8 cellular contexts compared by ENCODE assay signal in the genomic region with DNA sequence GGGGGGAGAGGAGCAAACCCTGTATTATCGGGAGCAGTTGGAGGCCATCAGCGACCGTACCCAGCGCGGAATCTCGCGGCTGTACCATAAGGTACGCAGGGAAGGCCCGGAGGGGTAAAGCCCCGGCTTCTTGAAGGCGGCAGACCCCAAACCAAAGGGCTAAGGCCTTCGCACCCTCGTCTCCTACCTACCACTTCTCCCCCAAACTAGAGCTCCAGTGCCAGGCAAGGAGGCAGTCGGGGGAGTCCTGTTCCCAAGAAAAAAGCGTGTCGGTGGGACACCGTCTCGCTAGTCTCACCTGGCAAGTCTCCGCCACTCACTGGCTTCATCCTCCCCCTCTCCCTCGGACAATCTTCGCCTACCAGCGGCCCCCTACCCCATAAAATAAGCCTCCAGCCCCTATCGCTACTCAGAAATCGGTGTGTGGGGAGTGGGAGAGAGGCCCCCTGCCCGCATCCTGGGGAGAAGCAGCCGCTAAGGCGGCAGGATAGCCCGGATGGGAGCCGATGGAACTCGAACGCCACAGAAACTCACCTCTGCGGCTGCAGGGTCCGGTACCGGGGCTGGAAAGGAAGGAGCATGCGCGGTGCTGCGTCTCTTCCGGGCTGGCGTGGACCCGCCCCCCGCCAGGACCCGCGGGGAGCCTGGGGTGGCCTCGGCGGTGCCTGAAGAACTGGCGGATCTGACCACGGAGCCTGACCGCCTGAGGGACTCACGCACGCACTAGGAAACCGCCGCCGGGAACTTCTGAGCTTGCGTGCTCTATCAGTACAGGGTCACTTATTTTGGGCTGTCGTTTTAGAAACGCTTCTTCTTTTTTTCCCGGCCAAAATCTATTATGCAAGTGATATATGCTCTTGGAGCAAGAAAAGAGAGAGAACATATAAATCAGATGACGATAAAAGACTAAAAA. TPM values are rescaled to one million over a fixed set of nuclear protein-coding genes. Genes with fewer than 3 reads are reported as not detected.
A peak's percentile ranks its signal among the peaks of the same experiment; 100 is the strongest.
DNase-seq lines count a peak whose midpoint lies in the region; ATAC-seq, FAIRE-seq and TF ChIP-seq lines count a peak whose summit lies in the region.

A gene (minus strand): TSS at position 572 of the 913 bp plus-strand sequence. CDS start 848 bp downstream, outside the sequence.

- DNase-seq in GM13976 (ENCODE audit: low spot score) (peak; percentile 99), NCI-H2081 (lab: John Stamatoyannopoulos, UW) (peak; percentile 93 to 95), T-helper 9 cell (peak; percentile 89), astrocyte (ENCODE audit: low read depth) (peak; percentile 79), right cardiac atrium (peak; percentile 95 to 98 (median 98)), pulmonary artery endothelial cell (ENCODE audit: low read depth, low spot score) (peak; percentile 67), urothelium cell line (ENCODE audit: low spot score) (peak; percentile 98)

- no peak for TF ChIP-seq CTCF in GM13976 (IDR thresholded peaks at IDR 0.05; ENCODE audit: borderline replicate concordance, control extremely low read depth, extremely low read depth, insufficient read depth, missing control alignments)
- no peak for TF ChIP-seq CTCF in astrocyte (IDR thresholded peaks at IDR 0.05; ENCODE audit: insufficient read depth, low read depth, low read length)

- H3K27me3 ChIP-seq in astrocyte (ENCODE audit: insufficient read depth, low read length) (no peaks in the 10 kb centered on the region), right cardiac atrium (ENCODE audit: control insufficient read depth, insufficient read depth) (no peaks in the 10 kb centered on the region)

- H3K9me3 ChIP-seq in astrocyte (ENCODE audit: insufficient read depth, low read depth, low read length) = no peaks in the 10 kb centered on the region
- no peaks in the 10 kb centered on the region for H3K9me3 ChIP-seq in right cardiac atrium (ENCODE audit: control insufficient read depth, low read length)

- peaks cover 32% of the 10 kb centered on the region for H3K36me3 ChIP-seq in astrocyte (ENCODE audit: insufficient read depth, low read length)

- WGBS in right cardiac atrium = under 1% methylated on average over 58 of the region's 58 CpGs

- H2AFZ ChIP-seq in astrocyte (ENCODE audit: low read depth, low read length) = peak within 1 kb of the TSS; percentile 60

- peak within 1 kb of the TSS; percentile 98 for H3K9ac ChIP-seq in astrocyte (ENCODE audit: low read length)

- peaks cover 47% of the 10 kb centered on the region for H4K20me1 ChIP-seq in astrocyte (ENCODE audit: insufficient read depth, low read length)

- FAIRE-seq in astrocyte (lab: Jason Lieb, UNC) = no peak
- FAIRE-seq in urothelium cell line (lab: Jason Lieb, UNC) = no peak

- H3K4me3 Mint-ChIP-seq in astrocyte (ENCODE audit: unreplicated experiment) = peak within 1 kb of the TSS; percentile 98

- intact Hi-C loops in right cardiac atrium (cut with DNase I) = loop anchor here in 1 of 4 donors (10.0 kb wide), 1 partner anchor 179 kb away; no protein-coding TSS in a partner anchor

- peaks cover 19% of the 10 kb centered on the region for H3K4me1 ChIP-seq in astrocyte (ENCODE audit: insufficient read depth, low read length)
- H3K4me1 ChIP-seq in right cardiac atrium (ENCODE audit: control insufficient read depth, insufficient read depth, low read length) = peaks cover 3% of the 10 kb centered on the region

- H3K79me2 ChIP-seq in astrocyte (ENCODE audit: insufficient read depth, low read length) = peaks cover 48% of the 10 kb centered on the region

- peak within 1 kb of the TSS; percentile 84 for H3K4me2 ChIP-seq in astrocyte (ENCODE audit: low read length)

- H3K27ac Mint-ChIP-seq in astrocyte (ENCODE audit: unreplicated experiment) = peak within 1 kb of the TSS; percentile 99

- H3K9me3 Mint-ChIP-seq in astrocyte (ENCODE audit: unreplicated experiment) = peaks cover 3% of the 10 kb centered on the region

- no peaks in the 10 kb centered on the region for H3K27me3 Mint-ChIP-seq in astrocyte (ENCODE audit: low read depth, unreplicated experiment)

- ATAC-seq in HG02970 (IDR thresholded peaks at IDR 0.05; ENCODE audit: low FRiP score, unreplicated experiment) (peak; percentile 92), right cardiac atrium (peak; percentile 98 to 99)

- peaks cover 18% of the 10 kb centered on the region for H3K4me1 Mint-ChIP-seq in astrocyte (ENCODE audit: low read depth, unreplicated experiment)

- H3K27ac ChIP-seq in astrocyte (ENCODE audit: low read depth, low read length) (peak within 1 kb of the TSS; percentile 84), right cardiac atrium (ENCODE audit: low read length) (peak within 1 kb of the TSS; percentile 65)

- peak within 1 kb of the TSS; percentile 86 for H3K4me3 ChIP-seq in astrocyte (ENCODE audit: insufficient read depth, low read depth, low read length)
- peak within 1 kb of the TSS; percentile 93 for H3K4me3 ChIP-seq in right cardiac atrium (ENCODE audit: low read length)

- in situ Hi-C loops in GM13976 (cut with MboI; ENCODE audit: low sequenced_read_pairs, unreplicated experiment) = no loop called here

- H3K36me3 Mint-ChIP-seq in astrocyte (ENCODE audit: low read depth, unreplicated experiment) = peaks cover 14% of the 10 kb centered on the region

RNA-seq across cellular contexts. Expression of the gene that starts here (rescaled TPM):
- 1,221 and 1,326 TPM in 2 replicates for total RNA-seq in astrocyte
- total RNA-seq in right cardiac atrium = 100 to 1,000 TPM; 730 to 882 (median 787) TPM
- 1,117 TPM for polyA plus RNA-seq in right cardiac atrium
- total RNA-seq in pulmonary artery endothelial cell = 1,161 and 1,833 TPM in 2 replicates

Comparison
In these comparisons a context has a peak if more than half of its experiments do, and no peak if none do; other contexts are left out.
1. Peak in every context shown above with its lines: DNase-seq, ATAC-seq, H3K4me3 ChIP-seq and H3K27ac ChIP-seq.